ENCODE assay signal across 1 cellular context in the genomic region with DNA sequence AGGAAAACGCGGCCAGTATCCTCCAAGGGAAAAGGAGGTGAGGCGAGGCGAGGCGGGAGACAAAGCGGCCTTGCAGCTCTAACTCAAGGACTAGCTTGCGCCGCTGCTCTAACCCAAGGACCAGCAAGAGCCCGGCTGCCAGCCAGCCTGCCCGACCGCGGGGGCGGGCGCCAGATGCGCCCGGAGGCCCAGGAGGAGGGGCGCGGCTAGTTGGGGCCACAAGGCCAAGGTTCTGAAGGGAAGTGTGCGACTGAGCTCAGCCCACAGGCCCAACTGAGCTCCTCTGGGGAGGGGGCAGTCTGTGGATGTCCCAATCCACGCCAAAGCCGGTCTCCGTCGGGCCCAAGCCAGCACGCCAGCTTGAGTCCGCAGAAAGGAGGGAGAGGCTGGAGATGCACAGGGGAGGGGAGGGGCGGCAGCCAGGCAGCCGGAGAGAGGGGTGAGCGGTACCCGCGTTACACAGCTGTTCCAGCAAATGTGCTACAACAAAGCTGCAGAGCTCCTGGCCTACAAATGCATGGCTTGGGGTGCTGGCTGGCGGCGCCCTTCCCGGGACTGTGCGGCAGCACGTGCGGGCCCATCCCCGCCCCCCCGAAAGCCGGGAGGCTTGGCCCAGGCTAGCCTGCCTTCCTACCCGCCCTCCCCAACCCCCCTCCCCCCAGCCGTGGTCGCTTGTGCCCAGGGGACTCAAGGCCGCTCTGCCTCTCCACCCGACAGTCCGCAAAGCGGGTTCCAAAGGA.
TF ChIP-seq lines count a peak whose summit lies in the region.

No MANE protein-coding gene starts in this region.

TF ChIP-seq in HCT116, 20 proteins besides CTCF, POLR2A, EP300 and RAD21 (continued from another document):
- no peak for TF ChIP-seq REST (IDR thresholded peaks at IDR 0.05; ENCODE audit: low read depth)
